In genomic region chr21:10547868-10548267, GRCh38 we compare ENCODE assay signal across 8 cellular contexts. TPM values are rescaled to one million over a fixed set of nuclear protein-coding genes. Genes with fewer than 3 reads are reported as not detected.
"Had no signal": no experiment of that assay in that cellular context is flagged by ENCODE, and none has a peak within 500 bp of the region (broad histone marks: within the 10 kb centered on the region; RNA-seq: fewer than 3 reads in every experiment).

No MANE protein-coding gene starts in this region.

RNA-seq across cellular contexts. Expression of gene TPTE, which starts 26.5 kb away (rescaled TPM):
- total RNA-seq: OCI-LY7, PC-3, PC-9, Peyer's patch, Right ventricle myocardium inferior, Right ventricle myocardium superior, SJSA1 had no signal
- polyA plus RNA-seq: SK-N-SH had no signal
